In the genomic region with DNA sequence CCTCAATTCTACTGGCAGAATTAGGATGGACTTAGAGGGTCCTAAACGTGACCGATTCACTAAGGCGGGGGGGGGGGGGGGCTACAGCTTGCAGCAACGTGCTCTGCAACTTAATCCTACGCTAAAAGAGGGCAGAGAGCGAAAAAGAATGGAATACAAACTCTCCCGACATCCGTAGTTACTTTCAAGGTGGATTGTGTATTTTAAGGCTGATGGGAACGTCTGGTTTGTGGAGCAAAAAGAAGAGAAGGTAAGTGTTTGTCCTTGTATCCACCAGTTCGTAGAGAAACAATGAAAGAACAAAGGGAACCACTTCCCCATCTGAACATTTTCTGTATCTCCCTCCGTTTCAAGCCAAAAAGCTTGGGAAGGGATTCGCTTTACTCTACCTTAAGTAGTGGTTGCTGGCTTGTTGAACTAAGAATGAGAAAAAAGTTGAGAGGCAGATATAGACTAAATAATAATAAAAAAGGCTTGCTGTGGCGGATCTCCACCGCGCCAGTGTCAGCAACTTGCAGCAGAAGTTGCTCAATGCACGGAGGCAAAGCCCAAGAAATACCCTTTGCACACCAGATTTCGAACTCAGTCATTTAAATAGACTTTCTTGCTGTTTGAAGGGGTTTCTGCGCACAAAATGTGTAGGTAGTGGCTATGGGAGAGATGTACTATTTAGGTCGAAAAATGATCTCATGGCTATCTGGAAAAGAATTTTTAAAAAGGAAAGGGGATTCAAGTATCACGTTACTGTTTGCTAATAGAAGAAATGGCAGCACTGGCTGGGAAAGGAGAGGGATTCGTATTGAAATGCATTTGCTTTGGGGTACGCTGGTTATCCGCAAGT, we compare ENCODE assay signal across 8 cellular contexts. TPM values are rescaled to one million over a fixed set of nuclear protein-coding genes. Genes with fewer than 3 reads are reported as not detected.
DNase-seq lines count a peak whose midpoint lies in the region; ATAC-seq and TF ChIP-seq lines count a peak whose summit lies in the region.

No MANE protein-coding gene starts in this region.

- H3K9me3 Mint-ChIP-seq in mesothelial cell of epicardium, result no peaks in the 10 kb centered on the region

- H3K27ac ChIP-seq in coronary artery, result peak overlapping the region; percentile 98 to 99

- peak overlapping the region; percentile 85 for H3K4me3 ChIP-seq in coronary artery

- ATAC-seq in HG02642 (IDR thresholded peaks at IDR 0.05; ENCODE audit: poor library complexity, unreplicated experiment), result no peak

- H3K27ac Mint-ChIP-seq in mesothelial cell of epicardium, result peak overlapping the region; percentile 98

- H3K4me1 Mint-ChIP-seq in mesothelial cell of epicardium, result peaks cover 78% of the 10 kb centered on the region

- DNase-seq in NOMO-1 treated with dmso at 0.1 percent for 144 hours (lab: John Stamatoyannopoulos, UW; ENCODE audit: unreplicated experiment), result peak; percentile 52
- no peak for DNase-seq in NOMO-1 treated with DMSO at 0.1 percent for 48 hours (lab: John Stamatoyannopoulos, UW; ENCODE audit: unreplicated experiment)
- DNase-seq in NCI-H748 treated with DMSO at 0.1 percent for 48 hours (lab: John Stamatoyannopoulos, UW), result peak; percentile 70
- DNase-seq in coronary artery (ENCODE audit: low spot score), result no peak
- DNase-seq in mesothelial cell of epicardium (ENCODE audit: low spot score in 2 of 2, unreplicated experiment in 2 of 2), result no peak
- no peak for DNase-seq in activated effector memory CD4-positive, alpha-beta T cell treated with anti-CD3 and anti-CD28 coated beads, Interleukin-2, amount 50 U/mL, for 16 hours
- DNase-seq in mesenteric fat pad (ENCODE audit: low spot score), result no peak

- peak overlapping the region; percentile 70 for H3K4me3 Mint-ChIP-seq in mesothelial cell of epicardium

- TF ChIP-seq CTCF in coronary artery (IDR thresholded peaks at IDR 0.05) (no peak), mesothelial cell of epicardium (IDR thresholded peaks at IDR 0.05; ENCODE audit: unreplicated experiment) (no peak)

- H3K36me3 Mint-ChIP-seq in mesothelial cell of epicardium, result no peaks in the 10 kb centered on the region

- H3K27me3 Mint-ChIP-seq in mesothelial cell of epicardium (ENCODE audit: low read depth), result no peaks in the 10 kb centered on the region

RNA-seq across cellular contexts. Expression of a gene that starts 0.7 kb away (rescaled TPM):
- total RNA-seq in mesothelial cell of epicardium (9.7 to 10.4 TPM (median 9.7 TPM) in 3 replicates), mesenteric fat pad (0.58 TPM)

RNA-seq across cellular contexts. Expression of a gene that starts 9.3 kb away (rescaled TPM):
- 56.1 to 64.4 TPM (median 62.5 TPM) in 3 replicates for total RNA-seq in mesothelial cell of epicardium
- 42.1 TPM for total RNA-seq in mesenteric fat pad

Comparison
In these comparisons a context has a peak if more than half of its experiments do, and no peak if none do; other contexts are left out.
1. DNase-seq: peak in NOMO-1 treated with dmso at 0.1 percent for 144 hours (single experiment) and NCI-H748 treated with DMSO at 0.1 percent for 48 hours (single experiment); none in NOMO-1 treated with DMSO at 0.1 percent for 48 hours (single experiment), coronary artery (single experiment), mesothelial cell of epicardium (0 of 2), activated effector memory CD4-positive, alpha-beta T cell treated with anti-CD3 and anti-CD28 coated beads, Interleukin-2, amount 50 U/mL, for 16 hours (single experiment) and mesenteric fat pad (single experiment).